In the genomic region with DNA sequence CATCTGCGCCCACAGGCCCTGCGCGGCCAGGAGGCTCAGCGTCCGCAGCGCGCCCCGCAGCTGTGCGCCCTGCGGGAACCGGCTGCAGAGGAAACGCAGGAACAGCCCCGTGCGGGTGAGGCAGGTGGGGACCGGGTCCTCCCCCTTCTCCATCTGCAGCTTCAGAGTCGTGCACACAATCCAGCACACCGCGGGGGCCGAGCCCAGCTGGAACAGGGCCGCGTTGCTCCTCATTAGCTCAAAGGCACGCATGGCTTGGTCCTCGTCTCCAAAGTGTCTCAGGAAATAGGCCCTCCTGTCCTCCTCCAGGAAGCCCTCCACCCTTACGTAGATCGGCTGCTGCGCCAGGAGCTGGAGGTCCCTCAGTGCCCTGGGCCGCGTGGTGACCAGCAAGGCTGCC, we compare ENCODE assay signal across 8 cellular contexts. TPM values are rescaled to one million over a fixed set of nuclear protein-coding genes. Genes with fewer than 3 reads are reported as not detected.
"Had no signal": no experiment of that assay in that cellular context is flagged by ENCODE, and none has a peak within 500 bp of the region (broad histone marks: within the 10 kb centered on the region; RNA-seq: fewer than 3 reads in every experiment).

No MANE protein-coding gene starts in this region.

RNA-seq across cellular contexts. Expression of a gene that starts 7.8 kb away (rescaled TPM):
- total RNA-seq: LHCN-M2, MCF 10A, NCI-H460, PC-3, Peyer's patch, Right ventricle myocardium superior, SJSA1 had no signal
- polyA plus RNA-seq: SK-N-SH had no signal

RNA-seq across cellular contexts. Expression of a gene that starts 26.6 kb away (rescaled TPM):
- total RNA-seq: LHCN-M2, MCF 10A, NCI-H460, PC-3, SJSA1 had no signal

RNA-seq across cellular contexts. Expression of a gene that starts 33.6 kb away (rescaled TPM):
- total RNA-seq: LHCN-M2, MCF 10A, NCI-H460, PC-3, Right ventricle myocardium superior, SJSA1 had no signal
- polyA plus RNA-seq: SK-N-SH had no signal
